Comparison of ENCODE assay signal across 16 cellular contexts in genomic region chr21:38995755-38996154, GRCh38.
A peak's percentile ranks its signal among the peaks of the same experiment; 100 is the strongest.
DNase-seq lines count a peak whose midpoint lies in the region; TF ChIP-seq lines count a peak whose summit lies in the region.
"Had no signal": no experiment of that assay in that cellular context is flagged by ENCODE, and none has a peak within 500 bp of the region (broad histone marks: within the 10 kb centered on the region; RNA-seq: fewer than 3 reads in every experiment).

No MANE protein-coding gene starts in this region.

- H3K27me3 ChIP-seq in BLaER1 = no peaks in the 10 kb centered on the region
- H3K27me3 ChIP-seq: MG63 had no signal

- H3K36me3 Mint-ChIP-seq in dendritic cell treated with granulocyte-macrophage colony-stimulating factor and Interleukin-4, amounts not matched to agents 40 ng/mL and 50 ng/mL, for 4 days (ENCODE audit: low read depth) = no peaks in the 10 kb centered on the region
- no peaks in the 10 kb centered on the region for H3K36me3 Mint-ChIP-seq in endothelial cell (ENCODE audit: low read depth, unreplicated experiment)
- H3K36me3 Mint-ChIP-seq: CD4-positive, alpha-beta memory T cell had no signal

- H3K4me3 Mint-ChIP-seq in dendritic cell treated with granulocyte-macrophage colony-stimulating factor and Interleukin-4, amounts not matched to agents 40 ng/mL and 50 ng/mL, for 4 days = no peak overlapping the region
- H3K4me3 Mint-ChIP-seq in endothelial cell (ENCODE audit: unreplicated experiment) = no peak overlapping the region
- H3K4me3 Mint-ChIP-seq: CD4-positive, alpha-beta memory T cell had no signal

- H3K9me3 Mint-ChIP-seq in dendritic cell treated with granulocyte-macrophage colony-stimulating factor and Interleukin-4, amounts not matched to agents 40 ng/mL and 50 ng/mL, for 4 days = no peaks in the 10 kb centered on the region
- H3K9me3 Mint-ChIP-seq in endothelial cell (ENCODE audit: unreplicated experiment) = no peaks in the 10 kb centered on the region
- H3K9me3 Mint-ChIP-seq: CD4-positive, alpha-beta memory T cell had no signal

- peaks cover 100% of the 10 kb centered on the region for H3K4me1 ChIP-seq in BLaER1

- no peaks in the 10 kb centered on the region for H4K20me1 ChIP-seq in BLaER1

- DNase-seq in COR-L47 (lab: John Stamatoyannopoulos, UW) = peak; percentile 79
- DNase-seq in NCI-H2196 treated with DMSO at 0.1 percent for 48 hours (lab: John Stamatoyannopoulos, UW; ENCODE audit: unreplicated experiment) = peak; percentile 42
- no peak for DNase-seq in T-helper 9 cell
- DNase-seq in HuH-7.5 (ENCODE audit: low spot score) = no peak
- no peak for DNase-seq in endothelial cell (ENCODE audit: low spot score)
- no peak for DNase-seq in caudate nucleus (lab: John Stamatoyannopoulos, UW)
- DNase-seq: ACHN; CD4-positive, alpha-beta memory T cell; MG63; NCI-H1105; NCI-H2029 treated with DMSO at 0.1 percent for 48 hours; NCI-H510A treated with DMSO at 0.1 percent for 48 hours; NK-92 treated with Interleukin-12 subunit alpha and Interleukin-12 subunit beta, amount 100 ng/mL, for 24 hours had no signal

- intact Hi-C loops in dendritic cell treated with granulocyte-macrophage colony-stimulating factor and Interleukin-4, amounts not matched to agents 40 ng/mL and 50 ng/mL, for 4 days (cut with micrococcal nuclease) = no loop called here

- H3K27me3 Mint-ChIP-seq in dendritic cell treated with granulocyte-macrophage colony-stimulating factor and Interleukin-4, amounts not matched to agents 40 ng/mL and 50 ng/mL, for 4 days = peaks cover 39% of the 10 kb centered on the region
- H3K27me3 Mint-ChIP-seq in endothelial cell (ENCODE audit: unreplicated experiment) = peaks cover 5% of the 10 kb centered on the region

- H3K4me3 ChIP-seq in BLaER1 = no peak overlapping the region
- H3K4me3 ChIP-seq: MG63 had no signal

- no peaks in the 10 kb centered on the region for H3K9me3 ChIP-seq in BLaER1
- H3K9me3 ChIP-seq: MG63 had no signal

- H3K4me2 ChIP-seq in BLaER1 = peak overlapping the region; percentile 66
- H3K4me2 ChIP-seq: KMS-11 had no signal

- no peak overlapping the region for H3K9ac ChIP-seq in BLaER1
- H3K9ac ChIP-seq: KMS-11 had no signal

- H3K27ac ChIP-seq in BLaER1 (no peak overlapping the region), caudate nucleus (ENCODE audit: low read depth, low read length) (no peak overlapping the region)
- H3K27ac ChIP-seq: KMS-11 had no signal

- peak overlapping the region; percentile 40 for H3K27ac Mint-ChIP-seq in dendritic cell treated with granulocyte-macrophage colony-stimulating factor and Interleukin-4, amounts not matched to agents 40 ng/mL and 50 ng/mL, for 4 days
- no peak overlapping the region for H3K27ac Mint-ChIP-seq in endothelial cell (ENCODE audit: unreplicated experiment)
- H3K27ac Mint-ChIP-seq: CD4-positive, alpha-beta memory T cell had no signal

- TF ChIP-seq CTCF in endothelial cell (IDR thresholded peaks at IDR 0.05; ENCODE audit: unreplicated experiment) = no peak

- H3K4me1 Mint-ChIP-seq in dendritic cell treated with granulocyte-macrophage colony-stimulating factor and Interleukin-4, amounts not matched to agents 40 ng/mL and 50 ng/mL, for 4 days (ENCODE audit: low read depth) = peaks cover 91% of the 10 kb centered on the region
- H3K4me1 Mint-ChIP-seq in endothelial cell (ENCODE audit: unreplicated experiment) = peaks cover 66% of the 10 kb centered on the region

- no peaks in the 10 kb centered on the region for H3K36me3 ChIP-seq in BLaER1
- H3K36me3 ChIP-seq: MG63 had no signal

Comparison
In these comparisons a context has a peak if more than half of its experiments do, and no peak if none do; other contexts are left out.
1. DNase-seq: peak in COR-L47 (single experiment) and NCI-H2196 treated with DMSO at 0.1 percent for 48 hours (single experiment); none in T-helper 9 cell (single experiment), HuH-7.5 (single experiment), endothelial cell (single experiment) and caudate nucleus (0 of 61).